Comparison of ENCODE assay signal across 32 cellular contexts in the genomic region with DNA sequence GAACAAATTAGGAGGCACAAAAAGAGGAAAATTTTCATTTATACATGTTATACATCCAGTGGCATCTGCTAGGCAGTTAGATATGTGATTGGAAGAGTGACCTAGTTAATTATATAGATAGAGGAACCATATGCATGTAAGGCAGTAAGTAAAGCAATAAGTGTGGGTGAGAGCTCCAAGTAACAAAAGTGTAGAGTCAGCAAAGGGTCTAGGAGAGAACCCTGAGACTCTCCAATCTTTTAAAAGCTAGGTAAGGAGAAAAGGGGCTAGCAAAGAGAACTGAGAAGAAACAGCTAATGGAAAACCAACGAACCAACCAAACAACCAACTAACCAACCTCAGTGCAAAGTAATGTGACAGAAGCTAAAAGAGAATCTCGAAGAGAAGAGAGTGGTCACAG. TPM values are rescaled to one million over a fixed set of nuclear protein-coding genes. Genes with fewer than 3 reads are reported as not detected.
"Had no signal": no experiment of that assay in that cellular context is flagged by ENCODE, and none has a peak within 500 bp of the region (broad histone marks: within the 10 kb centered on the region; RNA-seq: fewer than 3 reads in every experiment).

No MANE protein-coding gene starts in this region.

- H3K27me3 ChIP-seq: colonic mucosa, esophagus muscularis mucosa, gastrocnemius medialis had no signal

- FAIRE-seq: colon, endometrium, endothelial cell of umbilical vein, frontal cortex had no signal

- H3K4me3 ChIP-seq: colonic mucosa, coronary artery, dorsolateral prefrontal cortex, esophagus muscularis mucosa, esophagus squamous epithelium, gastrocnemius medialis, gastroesophageal sphincter, heart left ventricle, heart right ventricle had no signal

- ATAC-seq: effector memory CD8-positive, alpha-beta T cell; esophagus mucosa; foreskin keratinocyte; gastrocnemius medialis; gastroesophageal sphincter; heart left ventricle; heart right ventricle had no signal

- H3K4me1 ChIP-seq: colonic mucosa had no signal

- DNase-seq: colonic mucosa; cortex of kidney; dermis blood vessel endothelial cell; dorsolateral prefrontal cortex; effector CD4-positive, alpha-beta T cell; effector CD8-positive, alpha-beta T cell; effector memory CD4-positive, alpha-beta T cell; effector memory CD8-positive, alpha-beta T cell; endodermal cell; erythroblast; esophagus squamous epithelium; foreskin fibroblast; foreskin keratinocyte; foreskin melanocyte; gastrocnemius medialis; glutamatergic neuron; head of caudate nucleus; heart left ventricle; heart right ventricle had no signal

- H3K27ac ChIP-seq: colonic mucosa, coronary artery, dorsolateral prefrontal cortex, epithelial cell of prostate, esophagus squamous epithelium, foreskin keratinocyte, gastrocnemius medialis, heart left ventricle, heart right ventricle had no signal

- H3K9me3 ChIP-seq: colonic mucosa, esophagus muscularis mucosa, esophagus squamous epithelium, gastrocnemius medialis, gastroesophageal sphincter, heart left ventricle, heart right ventricle had no signal

- H3K36me3 ChIP-seq: colonic mucosa, esophagus muscularis mucosa, esophagus squamous epithelium, gastrocnemius medialis, gastroesophageal sphincter, heart left ventricle, heart right ventricle had no signal

RNA-seq across cellular contexts. Expression of a gene that starts 3.8 kb away (rescaled TPM):
- total RNA-seq: colonic mucosa, dermis microvascular lymphatic vessel endothelial cell, endodermal cell, endothelial cell of umbilical vein, epithelial cell of proximal tubule, esophagus mucosa, esophagus squamous epithelium, foreskin keratinocyte, gastrocnemius medialis, glomerular endothelial cell had no signal
- polyA plus RNA-seq: endothelial cell of umbilical vein, esophagus, foreskin keratinocyte, heart left ventricle, heart right ventricle had no signal
